1 cellular context compared by ENCODE assay signal in genomic region chr10:75106242-75106641, GRCh38.
TF ChIP-seq lines count a peak whose summit lies in the region.

No MANE protein-coding gene starts in this region.

TF ChIP-seq in K562, 482 proteins besides CTCF, POLR2A, EP300 and RAD21:
- TF ChIP-seq YY1 (IDR thresholded peaks at IDR 0.05; ENCODE audit: borderline replicate concordance in 1 of 3, control insufficient read depth in 1 of 3, extremely low read depth in 1 of 3, insufficient read depth in 3 of 3, insufficient read length in 1 of 3, insufficient replicate concordance in 2 of 3, low read depth in 1 of 3, low read length in 2 of 3) (peak in 1 of 3 experiments; percentile 38), KAT2B (IDR thresholded peaks at IDR 0.05; ENCODE audit: low read depth, low read length) (no peak)
